1 cellular context compared by ENCODE assay signal in the genomic region with DNA sequence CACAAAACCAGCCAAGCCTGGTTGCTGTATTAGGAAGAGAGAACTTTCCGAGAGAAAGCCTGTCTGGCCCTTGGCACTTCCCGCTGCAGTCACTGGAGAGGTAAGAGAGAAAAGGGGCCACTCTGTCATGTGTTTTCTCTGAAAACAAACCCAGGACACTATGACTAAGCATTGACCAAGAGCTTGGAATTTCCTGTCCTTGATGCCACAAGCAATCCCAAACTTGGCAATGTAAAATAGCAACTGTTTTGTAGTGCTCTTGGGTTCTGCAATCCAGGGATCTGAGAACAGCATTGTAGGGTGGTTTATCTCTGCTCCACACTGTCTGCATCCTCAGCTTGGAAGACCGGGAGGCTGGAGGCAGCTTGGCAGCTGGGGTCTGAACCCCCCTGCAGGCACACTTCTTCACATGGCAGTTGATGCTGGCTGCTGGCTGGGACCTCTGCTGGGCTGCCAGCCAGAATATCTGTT.
TF ChIP-seq lines count a peak whose summit lies in the region.

No MANE protein-coding gene starts in this region.

TF ChIP-seq in H1, 55 proteins besides CTCF, POLR2A, EP300 and RAD21 (continued from another document):
- TF ChIP-seq JUND (IDR thresholded peaks at IDR 0.05; ENCODE audit: low read length) (no peak), ASH2L (IDR thresholded peaks at IDR 0.05; ENCODE audit: low read length) (no peak)
TF ChIP-seq in H1: peak in this region for 0.
